8 cellular contexts compared by ENCODE assay signal in genomic region chr9:137240321-137240840, GRCh38. TPM values are rescaled to one million over a fixed set of nuclear protein-coding genes. Genes with fewer than 3 reads are reported as not detected.
DNase-seq lines count a peak whose midpoint lies in the region; ATAC-seq and TF ChIP-seq lines count a peak whose summit lies in the region.

No MANE protein-coding gene starts in this region.

- in situ Hi-C loops in astrocyte of the spinal cord (cut with HindIII; ENCODE audit: low sequenced_read_pairs), result no loop called here

- TF ChIP-seq CTCF in astrocyte of the spinal cord (IDR thresholded peaks at IDR 0.05; ENCODE audit: low read depth, low read length), result no peak

- no peaks in the 10 kb centered on the region for H3K9me3 ChIP-seq in HUES48 (ENCODE audit: control insufficient read depth, insufficient read depth, low read length)
- H3K9me3 ChIP-seq in iPS-15b (ENCODE audit: control insufficient read depth, insufficient read depth, low read length), result no peaks in the 10 kb centered on the region
- no peaks in the 10 kb centered on the region for H3K9me3 ChIP-seq in skeletal muscle tissue (ENCODE audit: control insufficient read depth in 3 of 3, low read length in 3 of 3)

- H3K4me1 ChIP-seq in HUES48 (ENCODE audit: control insufficient read depth, insufficient read depth, low read length) (peaks cover 22% of the 10 kb centered on the region), iPS-15b (ENCODE audit: control insufficient read depth, insufficient read depth, low read length) (peaks cover 5% of the 10 kb centered on the region), skeletal muscle tissue (ENCODE audit: control insufficient read depth in 3 of 3, insufficient read depth in 3 of 3, low read length in 3 of 3) (peaks cover 67 to 78% (median 69%) of the 10 kb centered on the region in 3 donors)

- H3K27ac ChIP-seq in HUES48 (ENCODE audit: low read depth, low read length) (peak overlapping the region; percentile 96), skeletal muscle tissue (ENCODE audit: low read depth, low read length) (peak overlapping the region; percentile 95)

- peak; percentile 18 for ATAC-seq in GM21447 (IDR thresholded peaks at IDR 0.05; ENCODE audit: unreplicated experiment)

- DNase-seq in ELR (ENCODE audit: low read depth) (peak; percentile 76), T-helper 1 cell (peak; percentile 50 to 70 (median 59)), astrocyte of the spinal cord (ENCODE audit: low read depth, low spot score) (peak; percentile 83), ureter (ENCODE audit: low spot score) (no peak)

- H3K27me3 ChIP-seq in HUES48 (ENCODE audit: control insufficient read depth, insufficient read depth, low read length) (no peaks in the 10 kb centered on the region), iPS-15b (ENCODE audit: control insufficient read depth, insufficient read depth, low read length) (no peaks in the 10 kb centered on the region), skeletal muscle tissue (ENCODE audit: control insufficient read depth in 3 of 3, insufficient read depth in 3 of 3, low read length in 3 of 3) (peaks cover 0 to 3% (median 0%) of the 10 kb centered on the region in 3 donors)

- H3K36me3 ChIP-seq in HUES48 (ENCODE audit: control insufficient read depth, insufficient read depth, low read length) (peaks cover 22% of the 10 kb centered on the region), iPS-15b (ENCODE audit: control insufficient read depth, insufficient read depth, low read length) (peaks cover 19% of the 10 kb centered on the region), skeletal muscle tissue (ENCODE audit: control insufficient read depth in 3 of 3, insufficient read depth in 3 of 3, low read length in 3 of 3) (peaks cover 18 to 24% (median 20%) of the 10 kb centered on the region in 3 donors)

- peak overlapping the region; percentile 85 for H3K4me3 ChIP-seq in HUES48 (ENCODE audit: low read depth, low read length)
- peak overlapping the region; percentile 50 for H3K4me3 ChIP-seq in astrocyte of the spinal cord (ENCODE audit: low read depth, low read length)
- peak overlapping the region; percentile 75 for H3K4me3 ChIP-seq in iPS-15b (ENCODE audit: low read depth, low read length)
- H3K4me3 ChIP-seq in skeletal muscle tissue (ENCODE audit: low read length in 3 of 3), result peak overlapping the region; percentile 60 to 80 (median 79)

- peak overlapping the region; percentile 71 for H3K9ac ChIP-seq in HUES48 (ENCODE audit: low read depth, low read length)
- peak overlapping the region; percentile 83 for H3K9ac ChIP-seq in iPS-15b (ENCODE audit: low read depth, low read length)
- peak overlapping the region; percentile 74 to 88 (median 75) for H3K9ac ChIP-seq in skeletal muscle tissue (ENCODE audit: low read depth in 1 of 3, low read length in 3 of 3)

RNA-seq across cellular contexts. Expression of gene TUBB4B, which starts 0.7 kb away (rescaled TPM):
- total RNA-seq in skeletal muscle tissue (97.1 TPM), ureter (351 TPM)

RNA-seq across cellular contexts. Expression of gene SLC34A3, which starts 9.7 kb away (rescaled TPM):
- total RNA-seq in skeletal muscle tissue (not detected), ureter (not detected)

RNA-seq across cellular contexts. Expression of gene STPG3, which starts 10.7 kb away (rescaled TPM):
- total RNA-seq in skeletal muscle tissue (not detected), ureter (not detected)

RNA-seq across cellular contexts. Expression of gene RNF224, which starts 13.1 kb away (rescaled TPM):
- total RNA-seq in skeletal muscle tissue (not detected), ureter (0.34 TPM)

RNA-seq across cellular contexts. Expression of gene NELFB, which starts 14.7 kb away (rescaled TPM):
- total RNA-seq in skeletal muscle tissue, result 33.9 TPM
- total RNA-seq in ureter, result 45.2 TPM
